ENCODE assay signal across 34 cellular contexts in the genomic region with DNA sequence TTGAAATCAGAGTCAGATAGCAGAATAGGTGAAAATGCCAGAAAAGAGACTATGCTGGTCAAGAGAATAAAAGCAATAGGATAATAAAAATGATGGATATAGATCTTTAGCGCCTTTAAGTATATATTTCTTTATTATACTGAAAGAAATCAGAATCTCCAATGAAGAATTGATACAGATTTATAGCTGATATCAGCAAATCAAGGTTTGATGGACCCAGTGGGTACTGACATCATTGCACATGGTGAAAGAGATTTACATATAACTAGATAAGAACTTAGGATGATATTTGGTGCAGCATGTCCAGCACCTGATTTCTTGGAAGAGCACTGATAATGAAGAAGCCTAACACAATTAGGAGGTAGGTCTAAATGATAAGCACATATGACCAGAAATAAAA. TPM values are rescaled to one million over a fixed set of nuclear protein-coding genes. Genes with fewer than 3 reads are reported as not detected.
DNase-seq lines count a peak whose midpoint lies in the region; ATAC-seq, FAIRE-seq and TF ChIP-seq lines count a peak whose summit lies in the region.
"Had no signal": no experiment of that assay in that cellular context is flagged by ENCODE, and none has a peak within 500 bp of the region (broad histone marks: within the 10 kb centered on the region; RNA-seq: fewer than 3 reads in every experiment).

No MANE protein-coding gene starts in this region.

- TF ChIP-seq CTCF in HepG2 (CRISPR knock-in tag; IDR thresholded peaks at IDR 0.05) (no peak), right lobe of liver (IDR thresholded peaks at IDR 0.05) (no peak), A549 (IDR thresholded peaks at IDR 0.05) (no peak), IMR-90 (conservative IDR thresholded peaks at IDR 0.05; ENCODE audit: low read depth, low read length) (no peak)

- no peak overlapping the region for H4K8ac ChIP-seq in IMR-90 (ENCODE audit: low read depth in 2 of 2, low read length in 2 of 2)

- no peak overlapping the region for H4K5ac ChIP-seq in IMR-90 (ENCODE audit: low read depth, low read length)

- WGBS in HepG2 (ENCODE audit: low lambda C conversion rate): 0% methylated on average over 1 of the region's 1 CpG
- WGBS in right lobe of liver (ENCODE audit: insufficient coverage, low coverage, low lambda C conversion rate, missing lambda C conversion rate): 33% methylated on average over 1 of the region's 1 CpG
- WGBS in A549 (ENCODE audit: missing lambda C conversion rate): 5% methylated on average over 1 of the region's 1 CpG
- WGBS in IMR-90 (ENCODE audit: extremely low coverage in 2 of 2, insufficient read length in 1 of 2), 2 experiments: no CpG with 5 or more reads among the region's 1 CpG

- no peak for FAIRE-seq in HepG2 (lab: Jason Lieb, UNC)
- no peak for FAIRE-seq in A549 (lab: Jason Lieb, UNC)

- no peaks in the 10 kb centered on the region for H4K20me1 ChIP-seq in HepG2 (ENCODE audit: insufficient read depth, low read length)
- H4K20me1 ChIP-seq in IMR-90 (ENCODE audit: insufficient read depth, low read length): no peaks in the 10 kb centered on the region
- H4K20me1 ChIP-seq: BLaER1; BLaER1 treated with 17β-estradiol and CSF1 and Interleukin-3, amounts not matched to agents 10 nM and 100 nM had no signal

- no peak overlapping the region for H2BK20ac ChIP-seq in IMR-90 (ENCODE audit: low read depth, low read length)

- no peak overlapping the region for H2BK120ac ChIP-seq in IMR-90 (ENCODE audit: low read depth, low read length)

- CTCF ChIA-PET in HepG2 (lab: Yijun Ruan, JAX; ENCODE audit: low intra/inter-chr PET ratio, low total read pairs) (no interaction called here), A549 (lab: Yijun Ruan, JAX) (no interaction called here), IMR-90 (lab: Yijun Ruan, JAX) (no interaction called here)

- H3K4me3 ChIP-seq in HepG2 (replicated peaks in 1 of 3; ENCODE audit: insufficient read depth in 1 of 3, low read depth in 2 of 3, low read length in 3 of 3) (no peak overlapping the region), right lobe of liver (no peak overlapping the region), A549 (no peak overlapping the region), IMR-90 (ENCODE audit: insufficient read depth, low read depth, low read length) (no peak overlapping the region)
- H3K4me3 ChIP-seq: BLaER1; BLaER1 treated with 17β-estradiol and CSF1 and Interleukin-3, amounts not matched to agents 10 nM and 100 nM had no signal

- H3K27me3 ChIP-seq in HepG2 (ENCODE audit: control insufficient read depth in 1 of 2, insufficient read depth in 2 of 2, low read length in 2 of 2): no peaks in the 10 kb centered on the region; a peak in 1 of 5 replicates
- no peaks in the 10 kb centered on the region for H3K27me3 ChIP-seq in right lobe of liver
- H3K27me3 ChIP-seq in IMR-90 (ENCODE audit: control insufficient read depth, insufficient read depth, low read length): no peaks in the 10 kb centered on the region
- H3K27me3 ChIP-seq: BE2C; BLaER1; BLaER1 treated with 17β-estradiol and CSF1 and Interleukin-3, amounts not matched to agents 10 nM and 100 nM had no signal

- no peak overlapping the region for H3K56ac ChIP-seq in IMR-90 (ENCODE audit: extremely low read depth, insufficient read depth, low read length)

- DNase-seq in HepG2 (ENCODE audit: low spot score) (no peak), right lobe of liver (no peak), A549 (ENCODE audit: low read depth in 1 of 2, low spot score in 1 of 2) (no peak), IMR-90 (no peak), HPDE6-E6E7 (ENCODE audit: extremely low spot score) (no peak)
- DNase-seq: 8988T; ACHN; AML-193; BE2C; C1 segment of cervical spinal cord; Caco-2; Calu3; CD4-positive, alpha-beta memory T cell; CD4-positive, alpha-beta T cell; CD4-positive, CD25-positive, alpha-beta regulatory T cell; CD8-positive, alpha-beta memory T cell; CD8-positive, alpha-beta T cell; COR-L47; DMS 273 treated with DMSO at 0.1 percent for 48 hours; DMS153; DMS53; DMS79; DMS79 treated with DMSO at 0.1 percent for 48 hours; DND-41; EL had no signal

- H2AK9ac ChIP-seq in IMR-90 (replicated peaks; ENCODE audit: low read depth, low read length, poor library complexity): no peak overlapping the region

- H3K9me3 ChIP-seq in HepG2 (ENCODE audit: low read length) (no peaks in the 10 kb centered on the region), right lobe of liver (no peaks in the 10 kb centered on the region), A549 (no peaks in the 10 kb centered on the region), IMR-90 (ENCODE audit: control insufficient read depth, insufficient read depth, low read length) (no peaks in the 10 kb centered on the region)
- H3K9me3 ChIP-seq: BE2C; BLaER1; BLaER1 treated with 17β-estradiol and CSF1 and Interleukin-3, amounts not matched to agents 10 nM and 100 nM; Caco-2 had no signal

- no peak for TF ChIP-seq RAD21 in HepG2 (CRISPR knock-in tag; IDR thresholded peaks at IDR 0.05)
- TF ChIP-seq RAD21 in A549 (conservative IDR thresholded peaks at IDR 0.05 in 1 of 2, IDR thresholded peaks at IDR 0.05 in 1 of 2): no peak
- no peak for TF ChIP-seq RAD21 in IMR-90 (IDR thresholded peaks at IDR 0.05; ENCODE audit: low read length)

- H3K36me3 ChIP-seq in HepG2 (replicated peaks in 1 of 2; ENCODE audit: control insufficient read depth in 1 of 2, insufficient read depth in 2 of 2, low read length in 2 of 2) (no peaks in the 10 kb centered on the region), right lobe of liver (no peaks in the 10 kb centered on the region), IMR-90 (ENCODE audit: control insufficient read depth, insufficient read depth, low read length) (no peaks in the 10 kb centered on the region)
- H3K36me3 ChIP-seq: BE2C; BLaER1; BLaER1 treated with 17β-estradiol and CSF1 and Interleukin-3, amounts not matched to agents 10 nM and 100 nM had no signal

- H3K18ac ChIP-seq in IMR-90 (ENCODE audit: low read depth, low read length): no peak overlapping the region

- H3K4me2 ChIP-seq in HepG2 (ENCODE audit: low read depth, low read length): no peak overlapping the region
- no peak overlapping the region for H3K4me2 ChIP-seq in A549
- no peak overlapping the region for H3K4me2 ChIP-seq in IMR-90 (ENCODE audit: low read depth, low read length)
- H3K4me2 ChIP-seq: BLaER1; BLaER1 treated with 17β-estradiol and CSF1 and Interleukin-3, amounts not matched to agents 10 nM and 100 nM had no signal

- TF ChIP-seq EP300 in HepG2 (IDR thresholded peaks at IDR 0.05; ENCODE audit: low read depth in 2 of 2, low read length in 2 of 2) (no peak), HepG2 (CRISPR knock-in tag; IDR thresholded peaks at IDR 0.05; ENCODE audit: borderline replicate concordance) (no peak), A549 (IDR thresholded peaks at IDR 0.05) (no peak)

- H3K4me1 ChIP-seq in HepG2 (ENCODE audit: insufficient read depth, low read length) (no peaks in the 10 kb centered on the region), right lobe of liver (no peaks in the 10 kb centered on the region), A549 (no peaks in the 10 kb centered on the region), IMR-90 (ENCODE audit: control insufficient read depth, insufficient read depth, low read length) (no peaks in the 10 kb centered on the region)
- H3K4me1 ChIP-seq: BLaER1; BLaER1 treated with 17β-estradiol and CSF1 and Interleukin-3, amounts not matched to agents 10 nM and 100 nM; Caco-2 had no signal

- intact Hi-C loops in HepG2 (cut with micrococcal nuclease; ENCODE audit: unreplicated experiment): loop anchor here (10.0 kb wide), 1 partner anchor 598 kb away; no protein-coding TSS in a partner anchor
- intact Hi-C loops in right lobe of liver (cut with DNase I): no loop called here
- intact Hi-C loops in IMR-90 (cut with micrococcal nuclease): loop anchor here (10.0 kb wide), 1 partner anchor 378 kb away; no protein-coding TSS in a partner anchor

- no TSS peak for BruUV-seq in HepG2 (replicated peaks; lab: Mats Ljungman, UMichigan)
- BruUV-seq in IMR-90 (replicated peaks; lab: Mats Ljungman, UMichigan): no TSS peak

- dilution Hi-C loops in IMR-90 (cut with HindIII; ENCODE audit: low sequenced_read_pairs, unreplicated experiment): no loop called here

- no peak for ATAC-seq in HepG2
- no peak for ATAC-seq in right lobe of liver
- no peak for ATAC-seq in A549
- ATAC-seq in IMR-90 (ENCODE audit: low read depth): no peak
- ATAC-seq in HG02623 (IDR thresholded peaks at IDR 0.05; ENCODE audit: unreplicated experiment): no peak
- ATAC-seq: CD8-positive, alpha-beta T cell had no signal

- no peak for TF ChIP-seq POLR2A in HepG2 (IDR thresholded peaks at IDR 0.05; ENCODE audit: insufficient read depth in 1 of 2, low read depth in 2 of 2, low read length in 2 of 2)
- no peak for TF ChIP-seq POLR2A in right lobe of liver (IDR thresholded peaks at IDR 0.05)
- no peak for TF ChIP-seq POLR2A in A549 (IDR thresholded peaks at IDR 0.05; ENCODE audit: low read length)
- TF ChIP-seq POLR2A in IMR-90 (IDR thresholded peaks at IDR 0.05; ENCODE audit: low read depth, low read length): no peak

- no peak overlapping the region for H2AFZ ChIP-seq in HepG2 (ENCODE audit: low read length)
- no peak overlapping the region for H2AFZ ChIP-seq in IMR-90 (replicated peaks; ENCODE audit: low read length, poor library complexity)

- no peak overlapping the region for H3K4ac ChIP-seq in IMR-90 (ENCODE audit: low read depth, low read length)

- POLR2A ChIA-PET in HepG2 (lab: Yijun Ruan, JAX) (no interaction called here), A549 (lab: Yijun Ruan, JAX) (no interaction called here), IMR-90 (lab: Charles Lee; ENCODE audit: unreplicated experiment) (no interaction called here)

- no peaks in the 10 kb centered on the region for H3K79me1 ChIP-seq in IMR-90 (ENCODE audit: low read depth in 1 of 2, low read length in 2 of 2)

- H3K9ac ChIP-seq in HepG2 (ENCODE audit: insufficient read depth, low read depth, low read length): no peak overlapping the region
- no peak overlapping the region for H3K9ac ChIP-seq in IMR-90 (ENCODE audit: low read depth, low read length)
- H3K9ac ChIP-seq: BLaER1; BLaER1 treated with 17β-estradiol and CSF1 and Interleukin-3, amounts not matched to agents 10 nM and 100 nM had no signal

- no peak overlapping the region for H3K14ac ChIP-seq in IMR-90 (replicated peaks; ENCODE audit: low read depth, low read length)

- in situ Hi-C loops in HepG2 (cut with HindIII; ENCODE audit: extremely low pct_ligation_motif_present, low pct_unique_long_range_greater_than_20kb): no loop called here
- in situ Hi-C loops in IMR-90 (cut with MboI; ENCODE audit: low sequenced_read_pairs): no loop called here

- H2BK15ac ChIP-seq in IMR-90 (ENCODE audit: low read depth, low read length): no peak overlapping the region

- H3K27ac ChIP-seq in HepG2 (ENCODE audit: extremely low read length, insufficient read depth, low read length) (no peak overlapping the region), right lobe of liver (no peak overlapping the region), A549 (no peak overlapping the region), IMR-90 (ENCODE audit: insufficient read depth, low read length) (no peak overlapping the region)
- H3K27ac ChIP-seq: 22Rv1; BLaER1; BLaER1 treated with 17β-estradiol and CSF1 and Interleukin-3, amounts not matched to agents 10 nM and 100 nM; C4-2B had no signal

- H3K79me2 ChIP-seq in HepG2 (ENCODE audit: insufficient read depth, low read length): no peaks in the 10 kb centered on the region

- no peak overlapping the region for H3K23ac ChIP-seq in IMR-90 (ENCODE audit: low read depth, low read length)

- H2AK5ac ChIP-seq in IMR-90 (ENCODE audit: low read depth, low read length): no peak overlapping the region

- H4K91ac ChIP-seq in IMR-90 (ENCODE audit: insufficient read depth, low read depth, low read length): no peak overlapping the region

- H2BK5ac ChIP-seq in IMR-90 (ENCODE audit: low read depth, low read length, poor library complexity, severe bottlenecking): no peak overlapping the region

- H3K9me1 ChIP-seq in IMR-90 (ENCODE audit: insufficient read depth, low read length): no peaks in the 10 kb centered on the region

RNA-seq across cellular contexts. Expression of a gene that starts 18.2 kb away (rescaled TPM):
- total RNA-seq in HepG2 (2016; rRNA removed; fragmentation: Illumina TruSeq; extraction: Trizol) (not detected in 2 replicates), right lobe of liver (1 to 10 TPM in 2 of 6 experiments, under 1 TPM in 4; under 0.01 to 1.7 (median 0.15) TPM), IMR-90 (2012; rRNA removed) (under 0.01 TPM in 1 of 2 replicates, not detected in the other)
- total RNA-seq in HepG2 (2016; cell fraction: cytosol; rRNA removed; fragmentation: Illumina TruSeq; extraction: Trizol; ENCODE audit: low read depth): not detected in 2 replicates
- total RNA-seq in HepG2 (2016; cell fraction: insoluble cytoplasmic fraction; rRNA removed; fragmentation: Illumina TruSeq; extraction: Trizol): not detected in 2 replicates
- not detected in 2 replicates for total RNA-seq in HepG2 (2016; cell fraction: membrane; rRNA removed; fragmentation: Illumina TruSeq; extraction: Trizol)
- total RNA-seq in HepG2 (2016; cell fraction: nucleus; rRNA removed; fragmentation: Illumina TruSeq; extraction: Trizol): not detected in 2 replicates
- polyA plus RNA-seq in HepG2 (2011; rRNA removed) (not detected in 2 replicates), A549 (2011; rRNA removed) (0.71 and 0.75 TPM in 2 replicates), A549 (2017; fragmentation: RNase III; extraction: RNeasy Plus Mini Kit Qiagen cat#74134 plus additional on column Dnase treatment) (0.05 to 0.11 TPM (median 0.07 TPM) in 3 replicates), IMR-90 (2012; rRNA removed) (not detected in 2 replicates)
- polyA plus RNA-seq in HepG2 (2011; cell fraction: cytosol; rRNA removed): 0.04 TPM in 1 of 2 replicates, not detected in the other
- 0.21 TPM in 1 of 2 replicates, not detected in the other for polyA plus RNA-seq in HepG2 (2011; cell fraction: nucleus; rRNA removed)
- polyA plus RNA-seq in HepG2 (2012): not detected in 2 replicates
- polyA plus RNA-seq in HepG2 (2016; cell fraction: cytosol; fragmentation: Illumina TruSeq; extraction: Trizol; ENCODE audit: low read depth): not detected in 2 replicates
- not detected in 2 replicates for polyA plus RNA-seq in HepG2 (2016; cell fraction: insoluble cytoplasmic fraction; fragmentation: Illumina TruSeq; extraction: Trizol; ENCODE audit: low read depth)
- polyA plus RNA-seq in HepG2 (2016; cell fraction: membrane; fragmentation: Illumina TruSeq; extraction: Trizol; ENCODE audit: low read depth): not detected in 2 replicates
- not detected in 2 replicates for polyA plus RNA-seq in HepG2 (2016; cell fraction: nucleus; fragmentation: Illumina TruSeq; extraction: Trizol; ENCODE audit: insufficient read depth, low read depth)
- polyA minus RNA-seq in HepG2 (2011; rRNA and poly(A)+ RNA removed; ENCODE audit: low replicate concordance): 0.12 TPM in 1 of 2 replicates, not detected in the other
- not detected in 2 replicates for polyA minus RNA-seq in HepG2 (2011; cell fraction: cytosol; rRNA and poly(A)+ RNA removed)
- not detected in 2 replicates for polyA minus RNA-seq in HepG2 (2011; cell fraction: nucleus; rRNA and poly(A)+ RNA removed)
- 0.66 and 1.0 TPM in 2 replicates for polyA plus RNA-seq in A549 (2012; cell fraction: cytosol; rRNA removed)
- 0.55 and 2.0 TPM in 2 replicates for polyA plus RNA-seq in A549 (2012; cell fraction: nucleus; rRNA removed)
- polyA minus RNA-seq in A549 (2011; rRNA and poly(A)+ RNA removed): 0.88 and 1.8 TPM in 2 replicates
- polyA plus RNA-seq in IMR-90 (2012; cell fraction: cytosol; rRNA removed): not detected in 2 replicates
- polyA plus RNA-seq in IMR-90 (2012; cell fraction: nucleus; rRNA removed; ENCODE audit: low replicate concordance): 0.03 TPM in 1 of 2 replicates, not detected in the other
- total RNA-seq: A172; Caco-2; CD4-positive, CD25-positive, alpha-beta regulatory T cell had no signal
- polyA plus RNA-seq: AG04450; BJ; CD14-positive monocyte; CD4-positive, CD25-positive, alpha-beta regulatory T cell; CD8-positive, alpha-beta memory T cell had no signal

Comparison
In these comparisons a context has a peak if more than half of its experiments do, and no peak if none do; other contexts are left out.
1. intact Hi-C loops: an anchor here in HepG2 (10.0 kb wide) and IMR-90 (10.0 kb wide); none called in right lobe of liver.